ENCODE assay signal across 30 cellular contexts in the genomic region with DNA sequence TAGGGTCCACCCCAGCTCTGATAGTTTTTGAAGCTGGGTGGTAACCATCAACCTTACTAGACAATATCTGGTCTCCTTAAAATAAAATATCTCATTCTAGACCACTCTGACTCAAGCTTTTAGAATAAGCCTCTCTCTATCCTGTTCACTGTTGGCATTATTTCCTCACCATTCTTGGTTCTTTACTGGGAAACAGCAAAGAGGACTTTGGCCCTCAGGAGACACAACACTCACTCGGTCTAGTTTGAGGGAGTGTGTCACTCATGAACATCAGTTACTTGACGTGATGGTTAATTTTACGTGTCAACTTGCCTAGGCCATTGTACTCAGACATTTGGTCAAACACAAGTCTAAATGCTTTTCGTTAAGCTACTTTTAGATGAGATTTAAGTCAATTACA.
"Had no signal": no experiment of that assay in that cellular context is flagged by ENCODE, and none has a peak within 500 bp of the region (broad histone marks: within the 10 kb centered on the region; RNA-seq: fewer than 3 reads in every experiment).

No MANE protein-coding gene starts in this region.

- H3K27me3 Mint-ChIP-seq: activated CD4-positive, alpha-beta T cell treated with anti-CD3 and anti-CD28 coated beads for 36 hours; activated naive CD4-positive, alpha-beta T cell treated with anti-CD3 and anti-CD28 coated beads, Interleukin-2, amount 50 U/mL, for 24 hours; activated T-cell treated with anti-CD3 and anti-CD28 coated beads, Interleukin-2, amount 50 U/mL, for 24 hours; progenitor cell of endocrine pancreas; stimulated activated naive B cell treated with anti-CD40 and anti-IgM and Interleukin-4, amounts not matched to agents 10 μg/mL and 1 μg/mL and 100 μg/mL, for 72 hours had no signal

- H3K4me3 ChIP-seq: ascending aorta, cardiac muscle cell, colonic mucosa, esophagus squamous epithelium, heart right ventricle, lower lobe of right lung, ovary, skin epidermis, stomach, thyroid gland, upper lobe of right lung had no signal

- H3K27ac Mint-ChIP-seq: activated CD4-positive, alpha-beta T cell treated with anti-CD3 and anti-CD28 coated beads for 36 hours; activated naive CD4-positive, alpha-beta T cell treated with anti-CD3 and anti-CD28 coated beads, Interleukin-2, amount 50 U/mL, for 24 hours; activated T-cell treated with anti-CD3 and anti-CD28 coated beads, Interleukin-2, amount 50 U/mL, for 24 hours; nephron progenitor cell; progenitor cell of endocrine pancreas; stimulated activated naive B cell treated with anti-CD40 and anti-IgM and Interleukin-4, amounts not matched to agents 10 μg/mL and 1 μg/mL and 100 μg/mL, for 72 hours had no signal

- H3K4me1 Mint-ChIP-seq: nephron progenitor cell had no signal

- DNase-seq: activated CD4-positive, alpha-beta T cell treated with anti-CD3 and anti-CD28 coated beads for 36 hours; activated CD4-positive, CD25-positive, alpha-beta regulatory T cell; activated CD8-positive, alpha-beta memory T cell treated with anti-CD3 and anti-CD28 coated beads, Interleukin-2, amount 50 U/mL, for 4 hours; activated T-cell treated with anti-CD3 and anti-CD28 coated beads, Interleukin-2, amount 50 U/mL, for 24 hours; cerebellar nuclear complex; colonic mucosa; effector CD8-positive, alpha-beta T cell; esophagus squamous epithelium; foreskin melanocyte; heart right ventricle; lower lobe of right lung; mesenchymal stem cell; nephron progenitor cell; ovary; stimulated activated CD4-positive, alpha-beta T cell treated with anti-CD3 and anti-CD28 coated beads, Interleukin-1b, Interleukin-23, amount 100 ng/mL, for 48 hours; stimulated activated CD4-positive, alpha-beta T cell treated with anti-CD3 and anti-CD28 coated beads, Interleukin-4, amount 100 ng/mL, for 4 hours; stimulated activated CD8-positive, alpha-beta memory T cell treated with anti-CD3 and anti-CD28 coated beads, Interleukin-4, amount 100 ng/mL, for 48 hours; stimulated activated naive B cell treated with anti-CD40 and anti-IgM and Interleukin-4, amounts not matched to agents 10 μg/mL and 1 μg/mL and 100 μg/mL, for 72 hours; stomach; thyroid gland; upper lobe of right lung had no signal

- H3K4me3 Mint-ChIP-seq: activated CD4-positive, alpha-beta T cell treated with anti-CD3 and anti-CD28 coated beads for 36 hours; activated naive CD4-positive, alpha-beta T cell treated with anti-CD3 and anti-CD28 coated beads, Interleukin-2, amount 50 U/mL, for 24 hours; activated T-cell treated with anti-CD3 and anti-CD28 coated beads, Interleukin-2, amount 50 U/mL, for 24 hours; brain; nephron progenitor cell; stimulated activated naive B cell treated with anti-CD40 and anti-IgM and Interleukin-4, amounts not matched to agents 10 μg/mL and 1 μg/mL and 100 μg/mL, for 72 hours had no signal

- ATAC-seq: activated CD4-positive, alpha-beta T cell treated with anti-CD3 and anti-CD28 coated beads for 36 hours; heart right ventricle; lower lobe of right lung; sciatic nerve; stimulated activated naive B cell treated with anti-CD40 and anti-IgM and Interleukin-4, amounts not matched to agents 10 μg/mL and 1 μg/mL and 100 μg/mL, for 72 hours; upper lobe of right lung had no signal

- H3K9me3 Mint-ChIP-seq: activated naive CD4-positive, alpha-beta T cell treated with anti-CD3 and anti-CD28 coated beads, Interleukin-2, amount 50 U/mL, for 24 hours; brain; nephron progenitor cell had no signal

- H3K27me3 ChIP-seq: ascending aorta, cardiac muscle cell, colonic mucosa, esophagus squamous epithelium, heart right ventricle, neutrophil, ovary, stomach, thyroid gland, upper lobe of right lung had no signal

- H3K4me1 ChIP-seq: colonic mucosa had no signal

- H3K36me3 Mint-ChIP-seq: brain had no signal

- H3K36me3 ChIP-seq: ascending aorta, cardiac muscle cell, colonic mucosa, esophagus squamous epithelium, heart right ventricle, lower lobe of right lung, neutrophil, ovary, stomach, thyroid gland, upper lobe of right lung had no signal

- H3K27ac ChIP-seq: ascending aorta, cardiac muscle cell, colonic mucosa, epithelial cell of prostate, esophagus squamous epithelium, heart right ventricle, lower lobe of right lung, neutrophil, ovary, thyroid gland, upper lobe of right lung had no signal

- H3K9me3 ChIP-seq: ascending aorta, colonic mucosa, esophagus squamous epithelium, heart right ventricle, lower lobe of right lung, neutrophil, ovary, stomach, thyroid gland, upper lobe of right lung had no signal
